In genomic region chr3:14541646-14542045, GRCh38 we compare ENCODE assay signal across 25 cellular contexts. TPM values are rescaled to one million over a fixed set of nuclear protein-coding genes. Genes with fewer than 3 reads are reported as not detected.
"Had no signal": no experiment of that assay in that cellular context is flagged by ENCODE, and none has a peak within 500 bp of the region (broad histone marks: within the 10 kb centered on the region; RNA-seq: fewer than 3 reads in every experiment).

No MANE protein-coding gene starts in this region.

- ATAC-seq: foreskin keratinocyte; left colon; lower lobe of right lung; naive thymus-derived CD8-positive, alpha-beta T cell; pancreas; sciatic nerve; stimulated activated memory B cell treated with anti-CD40 and anti-IgM and Interleukin-4, amounts not matched to agents 10 μg/mL and 1 μg/mL and 100 μg/mL, for 72 hours; stimulated activated naive CD8-positive, alpha-beta T cell treated with anti-CD3 and anti-CD28 coated beads, Interleukin-15, Interleukin-2, amounts not matched to agents 100 U/mL and 50 U/mL, for 24 hours had no signal

- H3K36me3 ChIP-seq: esophagus muscularis mucosa, left ventricle myocardium inferior, lower lobe of right lung, pancreas, spleen, tibial nerve, upper lobe of left lung had no signal

- H3K27me3 ChIP-seq: foreskin keratinocyte, pancreas, testis, tibial nerve, upper lobe of left lung had no signal

- H3K9me3 ChIP-seq: esophagus muscularis mucosa, left ventricle myocardium inferior, lower lobe of right lung, pancreas, spleen, testis, tibial nerve, upper lobe of left lung had no signal

- H3K4me1 ChIP-seq: foreskin keratinocyte, lower lobe of right lung, pancreas, spleen, testis, upper lobe of left lung had no signal

- H3K27ac ChIP-seq: coronary artery, esophagus muscularis mucosa, foreskin keratinocyte, left ventricle myocardium inferior, lower lobe of right lung, pancreas, skin epidermis, spleen, testis, tibial nerve, upper lobe of left lung had no signal

- H3K4me3 ChIP-seq: coronary artery, esophagus muscularis mucosa, left ventricle myocardium inferior, lower lobe of right lung, pancreas, skin epidermis, spleen, testis, tibial nerve, upper lobe of left lung had no signal

- DNase-seq: dermis blood vessel endothelial cell; effector memory CD4-positive, alpha-beta T cell; foreskin keratinocyte; left colon; left ventricle myocardium inferior; nephron progenitor cell; occipital lobe; stimulated activated CD4-positive, alpha-beta T cell treated with anti-CD3 and anti-CD28 coated beads, Interleukin-4, amount 100 ng/mL, for 4 hours; stimulated activated naive CD8-positive, alpha-beta T cell treated with anti-CD3 and anti-CD28 coated beads, Interleukin-15, Interleukin-2, amounts not matched to agents 100 U/mL and 50 U/mL, for 24 hours; substantia nigra; testis; upper lobe of left lung had no signal

RNA-seq across cellular contexts. Expression of gene GRIP2, which starts 1.5 kb away (rescaled TPM):
- total RNA-seq: endothelial cell of umbilical vein; epithelial cell of proximal tubule; kidney epithelial cell; naive thymus-derived CD8-positive, alpha-beta T cell had no signal
- polyA plus RNA-seq: endothelial cell of umbilical vein; naive thymus-derived CD8-positive, alpha-beta T cell had no signal
